Comparison of ENCODE assay signal across 12 cellular contexts in the genomic region with DNA sequence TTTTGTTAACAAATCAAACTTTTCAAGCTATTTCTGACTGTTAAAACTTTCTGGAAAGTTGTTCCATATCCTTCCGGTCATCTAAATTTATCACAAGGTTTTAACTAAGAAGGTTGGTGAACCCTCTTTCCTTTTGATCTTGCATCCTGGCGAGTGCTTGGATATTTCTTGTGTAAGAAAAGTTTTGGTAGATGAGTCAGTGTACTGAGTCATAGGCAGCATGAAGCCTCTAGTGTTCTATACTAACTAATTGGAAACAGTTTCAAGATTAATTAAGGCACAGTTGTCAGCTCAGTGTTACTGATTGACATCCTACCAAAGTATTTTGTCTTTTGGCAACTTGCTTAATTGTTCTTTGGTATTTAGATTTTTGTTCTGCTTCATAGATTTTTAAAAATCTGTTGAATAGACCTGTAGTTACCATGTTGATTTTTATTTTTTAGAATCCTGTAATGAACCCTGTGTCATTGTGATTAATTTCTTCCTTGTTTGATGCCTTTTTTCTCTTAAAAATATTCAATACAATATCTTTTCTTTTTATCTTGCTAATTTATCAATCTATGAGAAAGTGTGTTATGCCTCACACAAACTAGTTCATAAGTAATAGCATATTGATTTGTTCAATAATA. TPM values are rescaled to one million over a fixed set of nuclear protein-coding genes. Genes with fewer than 3 reads are reported as not detected.
DNase-seq lines count a peak whose midpoint lies in the region; ATAC-seq, FAIRE-seq and TF ChIP-seq lines count a peak whose summit lies in the region.
"Had no signal": no experiment of that assay in that cellular context is flagged by ENCODE, and none has a peak within 500 bp of the region (broad histone marks: within the 10 kb centered on the region; RNA-seq: fewer than 3 reads in every experiment).

No MANE protein-coding gene starts in this region.

- FAIRE-seq in HepG2 (lab: Jason Lieb, UNC) = no peak

- ATAC-seq in HepG2 (no peak), GM19328 (IDR thresholded peaks at IDR 0.05; ENCODE audit: unreplicated experiment) (no peak), GM18861 (IDR thresholded peaks at IDR 0.05; ENCODE audit: unreplicated experiment) (no peak), HG03159 (IDR thresholded peaks at IDR 0.05; ENCODE audit: unreplicated experiment) (no peak), mucosa of descending colon (no peak)
- ATAC-seq: heart left ventricle had no signal

- TF ChIP-seq POLR2A in HepG2 (IDR thresholded peaks at IDR 0.05; ENCODE audit: insufficient read depth in 1 of 2, low read depth in 2 of 2, low read length in 2 of 2) = no peak

- H4K20me1 ChIP-seq in BLaER1 treated with 17β-estradiol and CSF1 and Interleukin-3, amounts not matched to agents 10 nM and 100 nM = no peaks in the 10 kb centered on the region
- no peaks in the 10 kb centered on the region for H4K20me1 ChIP-seq in HepG2 (ENCODE audit: insufficient read depth, low read length)

- in situ Hi-C loops in brain microvascular endothelial cell (cut with HindIII; ENCODE audit: low pct_ligation_motif_present, low sequenced_read_pairs) = no loop called here
- in situ Hi-C loops in HepG2 (cut with HindIII; ENCODE audit: extremely low pct_ligation_motif_present, low pct_unique_long_range_greater_than_20kb) = no loop called here

- no TSS peak for BruUV-seq in HepG2 (replicated peaks; lab: Mats Ljungman, UMichigan)

- DNase-seq in LoVo (ENCODE audit: low spot score) = peak; percentile 75
- DNase-seq in brain microvascular endothelial cell = peak; percentile 72
- peak; percentile 59 for DNase-seq in HepG2 (ENCODE audit: low spot score)
- DNase-seq in mucosa of descending colon = no peak
- DNase-seq: activated gamma-delta T cell, heart left ventricle, NCI-H2107 had no signal

- peak overlapping the region in 2 of 11 experiments; percentile 77; a peak in 3 of 22 replicates for H3K27ac ChIP-seq in BLaER1 treated with 17β-estradiol and CSF1 and Interleukin-3, amounts not matched to agents 10 nM and 100 nM
- no peak overlapping the region for H3K27ac ChIP-seq in brain microvascular endothelial cell
- no peak overlapping the region for H3K27ac ChIP-seq in HepG2 (ENCODE audit: extremely low read length, insufficient read depth, low read length)
- H3K27ac ChIP-seq: heart left ventricle, neutrophil had no signal

- peak overlapping the region in 6 of 11 experiments; percentile 7 to 46 (median 26); a peak in 6 of 22 replicates for H3K4me2 ChIP-seq in BLaER1 treated with 17β-estradiol and CSF1 and Interleukin-3, amounts not matched to agents 10 nM and 100 nM
- H3K4me2 ChIP-seq in HepG2 (ENCODE audit: low read depth, low read length) = no peak overlapping the region

- POLR2A ChIA-PET in HepG2 (lab: Yijun Ruan, JAX) = no interaction called here

- CTCF ChIA-PET in HepG2 (lab: Yijun Ruan, JAX; ENCODE audit: low intra/inter-chr PET ratio, low total read pairs) = no interaction called here

- peaks cover 0 to under 1% (median 0%) of the 10 kb centered on the region in 11 experiments; a peak in 1 of 22 replicates for H3K36me3 ChIP-seq in BLaER1 treated with 17β-estradiol and CSF1 and Interleukin-3, amounts not matched to agents 10 nM and 100 nM
- no peaks in the 10 kb centered on the region for H3K36me3 ChIP-seq in brain microvascular endothelial cell (replicated peaks)
- peaks cover 0 to 1% of the 10 kb centered on the region in 2 experiments; a peak in 1 of 5 replicates for H3K36me3 ChIP-seq in HepG2 (replicated peaks in 1 of 2; ENCODE audit: control insufficient read depth in 1 of 2, insufficient read depth in 2 of 2, low read length in 2 of 2)
- H3K36me3 ChIP-seq in mucosa of descending colon (ENCODE audit: low read depth) = no peaks in the 10 kb centered on the region
- H3K36me3 ChIP-seq: heart left ventricle, neutrophil had no signal

- no peak overlapping the region for H2AFZ ChIP-seq in HepG2 (ENCODE audit: low read length)

- H3K9me3 ChIP-seq in BLaER1 treated with 17β-estradiol and CSF1 and Interleukin-3, amounts not matched to agents 10 nM and 100 nM (replicated peaks in 1 of 11) = peaks cover 0 to 5% (median 2%) of the 10 kb centered on the region in 11 experiments; a peak in 10 of 22 replicates
- no peaks in the 10 kb centered on the region for H3K9me3 ChIP-seq in HepG2 (ENCODE audit: low read length)
- H3K9me3 ChIP-seq in mucosa of descending colon = peaks cover under 1% of the 10 kb centered on the region
- H3K9me3 ChIP-seq: neutrophil had no signal

- no peaks in the 10 kb centered on the region for H3K27me3 ChIP-seq in BLaER1 treated with 17β-estradiol and CSF1 and Interleukin-3, amounts not matched to agents 10 nM and 100 nM
- H3K27me3 ChIP-seq in brain microvascular endothelial cell (replicated peaks) (no peaks in the 10 kb centered on the region), HepG2 (ENCODE audit: control insufficient read depth in 1 of 2, insufficient read depth in 2 of 2, low read length in 2 of 2) (no peaks in the 10 kb centered on the region)
- H3K27me3 ChIP-seq: heart left ventricle, neutrophil had no signal

- no peaks in the 10 kb centered on the region for H3K79me2 ChIP-seq in HepG2 (ENCODE audit: insufficient read depth, low read length)

- intact Hi-C loops in HepG2 (cut with micrococcal nuclease; ENCODE audit: unreplicated experiment) = no loop called here
- intact Hi-C loops in mucosa of descending colon (cut with DNase I, micrococcal nuclease) = no loop called here

- 87% methylated on average over 2 of the region's 2 CpGs for WGBS in HepG2 (ENCODE audit: low lambda C conversion rate)

- TF ChIP-seq RAD21 in HepG2 (CRISPR knock-in tag; IDR thresholded peaks at IDR 0.05) = no peak

- no peak overlapping the region for H3K9ac ChIP-seq in BLaER1 treated with 17β-estradiol and CSF1 and Interleukin-3, amounts not matched to agents 10 nM and 100 nM
- H3K9ac ChIP-seq in HepG2 (ENCODE audit: insufficient read depth, low read depth, low read length) = no peak overlapping the region

- peaks cover 13 to 30% (median 22%) of the 10 kb centered on the region in 10 experiments for H3K4me1 ChIP-seq in BLaER1 treated with 17β-estradiol and CSF1 and Interleukin-3, amounts not matched to agents 10 nM and 100 nM
- H3K4me1 ChIP-seq in HepG2 (ENCODE audit: insufficient read depth, low read length) (0 out of 2 replicates have a peak, but pooled peaks cover 6% of the 10 kb centered on the region), mucosa of descending colon (ENCODE audit: low read depth) (no peaks in the 10 kb centered on the region)
- H3K4me1 ChIP-seq: heart left ventricle had no signal

- TF ChIP-seq CTCF in brain microvascular endothelial cell (IDR thresholded peaks at IDR 0.05; ENCODE audit: low read depth, low read length, missing control alignments) (no peak), HepG2 (CRISPR knock-in tag; IDR thresholded peaks at IDR 0.05) (no peak), mucosa of descending colon (IDR thresholded peaks at IDR 0.05) (no peak)

- H3K4me3 ChIP-seq in BLaER1 treated with 17β-estradiol and CSF1 and Interleukin-3, amounts not matched to agents 10 nM and 100 nM = no peak overlapping the region
- H3K4me3 ChIP-seq in brain microvascular endothelial cell (ENCODE audit: low read depth, low read length) (no peak overlapping the region), HepG2 (replicated peaks in 1 of 3; ENCODE audit: insufficient read depth in 1 of 3, low read depth in 2 of 3, low read length in 3 of 3) (no peak overlapping the region), mucosa of descending colon (no peak overlapping the region)
- H3K4me3 ChIP-seq: heart left ventricle had no signal

- no peak for TF ChIP-seq EP300 in HepG2 (IDR thresholded peaks at IDR 0.05; ENCODE audit: low read depth in 2 of 2, low read length in 2 of 2)
- TF ChIP-seq EP300 in HepG2 (CRISPR knock-in tag; IDR thresholded peaks at IDR 0.05; ENCODE audit: borderline replicate concordance) = no peak

RNA-seq across cellular contexts. Expression of a gene that starts 38.0 kb away (rescaled TPM):
- total RNA-seq in HepG2 (2016; rRNA removed; fragmentation: Illumina TruSeq; extraction: Trizol) (14.0 and 14.4 TPM in 2 replicates), mucosa of descending colon (10 to 100 TPM; 16.4 to 23.2 (median 17.1) TPM)
- total RNA-seq in HepG2 (2016; cell fraction: cytosol; rRNA removed; fragmentation: Illumina TruSeq; extraction: Trizol; ENCODE audit: low read depth) = 4.3 TPM in 2 replicates
- 12.8 and 15.3 TPM in 2 replicates for total RNA-seq in HepG2 (2016; cell fraction: insoluble cytoplasmic fraction; rRNA removed; fragmentation: Illumina TruSeq; extraction: Trizol)
- total RNA-seq in HepG2 (2016; cell fraction: membrane; rRNA removed; fragmentation: Illumina TruSeq; extraction: Trizol) = 3.4 and 4.4 TPM in 2 replicates
- 33.6 and 34.8 TPM in 2 replicates for total RNA-seq in HepG2 (2016; cell fraction: nucleus; rRNA removed; fragmentation: Illumina TruSeq; extraction: Trizol)
- 6.0 and 6.5 TPM in 2 replicates for polyA plus RNA-seq in HepG2 (2011; rRNA removed)
- 3.3 and 4.8 TPM in 2 replicates for polyA plus RNA-seq in HepG2 (2011; cell fraction: cytosol; rRNA removed)
- 6.1 and 6.2 TPM in 2 replicates for polyA plus RNA-seq in HepG2 (2011; cell fraction: nucleus; rRNA removed)
- 6.2 and 6.3 TPM in 2 replicates for polyA plus RNA-seq in HepG2 (2012)
- polyA plus RNA-seq in HepG2 (2016; cell fraction: cytosol; fragmentation: Illumina TruSeq; extraction: Trizol; ENCODE audit: low read depth) = 0.81 and 0.87 TPM in 2 replicates
- 13.2 and 13.8 TPM in 2 replicates for polyA plus RNA-seq in HepG2 (2016; cell fraction: insoluble cytoplasmic fraction; fragmentation: Illumina TruSeq; extraction: Trizol; ENCODE audit: low read depth)
- polyA plus RNA-seq in HepG2 (2016; cell fraction: membrane; fragmentation: Illumina TruSeq; extraction: Trizol; ENCODE audit: low read depth) = 1.1 and 1.5 TPM in 2 replicates
- 9.3 and 11.1 TPM in 2 replicates for polyA plus RNA-seq in HepG2 (2016; cell fraction: nucleus; fragmentation: Illumina TruSeq; extraction: Trizol; ENCODE audit: insufficient read depth, low read depth)
- 22.7 and 31.9 TPM in 2 replicates for polyA minus RNA-seq in HepG2 (2011; rRNA and poly(A)+ RNA removed; ENCODE audit: low replicate concordance)
- polyA minus RNA-seq in HepG2 (2011; cell fraction: cytosol; rRNA and poly(A)+ RNA removed) = 9.9 and 10.2 TPM in 2 replicates
- 90.1 and 92.7 TPM in 2 replicates for polyA minus RNA-seq in HepG2 (2011; cell fraction: nucleus; rRNA and poly(A)+ RNA removed)

RNA-seq across cellular contexts. Expression of a gene that starts 38.3 kb away (rescaled TPM):
- total RNA-seq in HepG2 (2016; rRNA removed; fragmentation: Illumina TruSeq; extraction: Trizol) = 14.4 and 22.8 TPM in 2 replicates
- total RNA-seq in HepG2 (2016; cell fraction: cytosol; rRNA removed; fragmentation: Illumina TruSeq; extraction: Trizol; ENCODE audit: low read depth) = 4.1 and 6.1 TPM in 2 replicates
- 14.9 and 21.3 TPM in 2 replicates for total RNA-seq in HepG2 (2016; cell fraction: insoluble cytoplasmic fraction; rRNA removed; fragmentation: Illumina TruSeq; extraction: Trizol)
- total RNA-seq in HepG2 (2016; cell fraction: membrane; rRNA removed; fragmentation: Illumina TruSeq; extraction: Trizol) = 7.8 and 12.4 TPM in 2 replicates
- total RNA-seq in HepG2 (2016; cell fraction: nucleus; rRNA removed; fragmentation: Illumina TruSeq; extraction: Trizol) = 24.8 and 25.3 TPM in 2 replicates
- polyA plus RNA-seq in HepG2 (2011; rRNA removed) = 1.6 and 3.4 TPM in 2 replicates
- polyA plus RNA-seq in HepG2 (2011; cell fraction: cytosol; rRNA removed) = 1.2 and 1.3 TPM in 2 replicates
- 1.7 and 2.9 TPM in 2 replicates for polyA plus RNA-seq in HepG2 (2011; cell fraction: nucleus; rRNA removed)
- polyA plus RNA-seq in HepG2 (2012) = 1.6 and 4.6 TPM in 2 replicates
- polyA plus RNA-seq in HepG2 (2016; cell fraction: cytosol; fragmentation: Illumina TruSeq; extraction: Trizol; ENCODE audit: low read depth) = 0.38 and 0.67 TPM in 2 replicates
- polyA plus RNA-seq in HepG2 (2016; cell fraction: insoluble cytoplasmic fraction; fragmentation: Illumina TruSeq; extraction: Trizol; ENCODE audit: low read depth) = 14.8 and 15.4 TPM in 2 replicates
- 1.7 TPM in 2 replicates for polyA plus RNA-seq in HepG2 (2016; cell fraction: membrane; fragmentation: Illumina TruSeq; extraction: Trizol; ENCODE audit: low read depth)
- polyA plus RNA-seq in HepG2 (2016; cell fraction: nucleus; fragmentation: Illumina TruSeq; extraction: Trizol; ENCODE audit: insufficient read depth, low read depth) = 10.5 and 12.3 TPM in 2 replicates
- 3.7 and 24.1 TPM in 2 replicates for polyA minus RNA-seq in HepG2 (2011; rRNA and poly(A)+ RNA removed; ENCODE audit: low replicate concordance)
- 2.9 and 5.5 TPM in 2 replicates for polyA minus RNA-seq in HepG2 (2011; cell fraction: cytosol; rRNA and poly(A)+ RNA removed)
- 24.7 and 46.1 TPM in 2 replicates for polyA minus RNA-seq in HepG2 (2011; cell fraction: nucleus; rRNA and poly(A)+ RNA removed)
- total RNA-seq in mucosa of descending colon = 1 to 10 TPM; 1.9 to 4.3 (median 2.5) TPM

Comparison
In these comparisons a context has a peak if more than half of its experiments do, and no peak if none do; other contexts are left out.
1. DNase-seq: peak in LoVo (single experiment), brain microvascular endothelial cell (single experiment) and HepG2 (single experiment); none in mucosa of descending colon (0 of 3).